Comparison of ENCODE assay signal across 26 cellular contexts in the genomic region with DNA sequence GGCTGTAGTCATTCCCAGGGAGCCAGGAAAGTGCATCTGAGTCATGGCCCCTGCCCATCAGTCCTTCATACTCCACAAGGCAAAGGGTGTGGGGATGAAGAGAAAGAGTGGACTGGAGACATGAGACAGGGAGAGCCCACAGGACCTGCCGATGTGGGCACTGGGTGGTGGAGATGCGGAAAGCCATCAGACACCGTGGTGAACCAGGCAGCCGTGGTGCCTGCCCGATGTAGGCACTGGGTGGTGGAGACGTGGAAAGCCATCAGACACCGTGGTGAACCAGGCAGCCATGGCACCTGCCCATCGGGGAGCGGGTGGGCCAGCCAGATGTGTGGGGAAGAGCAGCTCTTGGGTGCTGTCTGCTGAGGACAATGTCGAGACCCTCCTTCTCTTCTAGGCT. TPM values are rescaled to one million over a fixed set of nuclear protein-coding genes. Genes with fewer than 3 reads are reported as not detected.
DNase-seq lines count a peak whose midpoint lies in the region; ATAC-seq and TF ChIP-seq lines count a peak whose summit lies in the region.
"Had no signal": no experiment of that assay in that cellular context is flagged by ENCODE, and none has a peak within 500 bp of the region (broad histone marks: within the 10 kb centered on the region; RNA-seq: fewer than 3 reads in every experiment).

No MANE protein-coding gene starts in this region.

- H3K4me3 ChIP-seq in BLaER1 (no peak overlapping the region), esophagus muscularis mucosa (no peak overlapping the region), sigmoid colon (no peak overlapping the region)
- H3K4me3 ChIP-seq: A549, GM23338, K562 had no signal

- WGBS in esophagus muscularis mucosa, result 98% methylated on average over 10 of the region's 10 CpGs
- 96 to 97% methylated on average over 10 of the region's 10 CpGs for WGBS in sigmoid colon, 2 donors

- no peaks in the 10 kb centered on the region for H3K27me3 ChIP-seq in BLaER1
- no peaks in the 10 kb centered on the region for H3K27me3 ChIP-seq in esophagus muscularis mucosa
- no peaks in the 10 kb centered on the region for H3K27me3 ChIP-seq in sigmoid colon

- intact Hi-C loops in esophagus muscularis mucosa (cut with DNase I), result no loop called here
- intact Hi-C loops in sigmoid colon (cut with DNase I), result loop anchor here (5.0 kb wide), 1 partner anchor 57 kb away; the partner anchor contains the start of gene AFAP1L2
- intact Hi-C loops in left colon (cut with DNase I, micrococcal nuclease), result no loop called here
- intact Hi-C loops in activated CD4-positive, alpha-beta T cell treated with anti-CD3 and anti-CD28 coated beads, Interleukin-2, amount 10 ng/mL, durations not matched to agents 24 days and 14 days (cut with micrococcal nuclease), result loop anchor here (5.0 kb wide), 2 partner anchors 33 to 57 kb away; partner anchors contain the start of gene AFAP1L2

- no peaks in the 10 kb centered on the region for H3K36me3 ChIP-seq in BLaER1
- no peaks in the 10 kb centered on the region for H3K36me3 ChIP-seq in esophagus muscularis mucosa
- no peaks in the 10 kb centered on the region for H3K36me3 ChIP-seq in sigmoid colon

- H3K27ac ChIP-seq in BLaER1 (peak overlapping the region; percentile 55; the same call in 1 of the 2 replicates), esophagus muscularis mucosa (replicated peaks in 1 of 4) (peak overlapping the region; percentile 11 to 51 (median 29)), sigmoid colon (peak overlapping the region; percentile 14 to 57 (median 44))
- H3K27ac ChIP-seq: A549, HL-60 had no signal

- no peak for TF ChIP-seq EP300 in esophagus muscularis mucosa (IDR thresholded peaks at IDR 0.05)
- no peak for TF ChIP-seq EP300 in sigmoid colon (IDR thresholded peaks at IDR 0.05)

- H3K36me3 Mint-ChIP-seq in neural crest cell (ENCODE audit: low read depth), result peaks cover 5% of the 10 kb centered on the region
- no peaks in the 10 kb centered on the region for H3K36me3 Mint-ChIP-seq in activated CD4-positive, alpha-beta T cell treated with anti-CD3 and anti-CD28 coated beads, Interleukin-2, amount 10 ng/mL, durations not matched to agents 24 days and 14 days (ENCODE audit: low read depth)
- H3K36me3 Mint-ChIP-seq: CD4-positive, CD25-positive, alpha-beta regulatory T cell had no signal

- H3K4me1 Mint-ChIP-seq in neural crest cell, result peaks cover 68% of the 10 kb centered on the region
- no peaks in the 10 kb centered on the region for H3K4me1 Mint-ChIP-seq in activated CD4-positive, alpha-beta T cell treated with anti-CD3 and anti-CD28 coated beads, Interleukin-2, amount 10 ng/mL, durations not matched to agents 24 days and 14 days
- H3K4me1 Mint-ChIP-seq: B cell; CD4-positive, CD25-positive, alpha-beta regulatory T cell had no signal

- H3K4me3 Mint-ChIP-seq in neural crest cell, result no peak overlapping the region
- no peak overlapping the region for H3K4me3 Mint-ChIP-seq in activated CD4-positive, alpha-beta T cell treated with anti-CD3 and anti-CD28 coated beads, Interleukin-2, amount 10 ng/mL, durations not matched to agents 24 days and 14 days
- H3K4me3 Mint-ChIP-seq: B cell; CD4-positive, CD25-positive, alpha-beta regulatory T cell; GM23338 had no signal

- TF ChIP-seq CTCF in esophagus muscularis mucosa (IDR thresholded peaks at IDR 0.05), result no peak
- TF ChIP-seq CTCF in neural crest cell (conservative IDR thresholded peaks at IDR 0.05), result no peak
- TF ChIP-seq CTCF in sigmoid colon (IDR thresholded peaks at IDR 0.05), result no peak

- TF ChIP-seq POLR2A in esophagus muscularis mucosa (IDR thresholded peaks at IDR 0.05; ENCODE audit: low read depth), result no peak
- no peak for TF ChIP-seq POLR2A in sigmoid colon (IDR thresholded peaks at IDR 0.05)

- no peaks in the 10 kb centered on the region for H3K9me3 Mint-ChIP-seq in neural crest cell
- no peaks in the 10 kb centered on the region for H3K9me3 Mint-ChIP-seq in activated CD4-positive, alpha-beta T cell treated with anti-CD3 and anti-CD28 coated beads, Interleukin-2, amount 10 ng/mL, durations not matched to agents 24 days and 14 days
- H3K9me3 Mint-ChIP-seq: CD4-positive, CD25-positive, alpha-beta regulatory T cell; GM23338 had no signal

- no peaks in the 10 kb centered on the region for H3K27me3 Mint-ChIP-seq in neural crest cell (ENCODE audit: low read depth)
- H3K27me3 Mint-ChIP-seq in activated CD4-positive, alpha-beta T cell treated with anti-CD3 and anti-CD28 coated beads, Interleukin-2, amount 10 ng/mL, durations not matched to agents 24 days and 14 days, result no peaks in the 10 kb centered on the region
- H3K27me3 Mint-ChIP-seq: B cell had no signal

- DNase-seq in esophagus muscularis mucosa (ENCODE audit: extremely low spot score), result no peak
- no peak for DNase-seq in neural crest cell (ENCODE audit: low read depth, low spot score)
- DNase-seq in sigmoid colon, result no peak
- no peak for DNase-seq in left colon
- DNase-seq in effector CD4-positive, alpha-beta T cell, result no peak
- no peak for DNase-seq in activated CD4-positive, alpha-beta T cell treated with anti-CD3 and anti-CD28 coated beads, Interleukin-2, amount 10 ng/mL, durations not matched to agents 24 days and 14 days
- DNase-seq in activated naive CD4-positive, alpha-beta T cell treated with Interleukin-2 at 50 U/mL for 16 hours, result no peak
- DNase-seq: CD4-positive, CD25-positive, alpha-beta regulatory T cell; DMS79; HCEC 1CT; MM.1S; NCI-H1048; NCI-H1417 treated with DMSO at 0.1 percent for 48 hours; NCI-H187; NCI-H2107; NCI-H446 treated with DMSO at 0.1 percent for 48 hours; NCI-H526 treated with DMSO at 0.1 percent for 48 hours; OCI-M1; Right ventricle myocardium superior had no signal

- H3K27ac Mint-ChIP-seq in neural crest cell (ENCODE audit: unreplicated experiment), result peak overlapping the region; percentile 31
- H3K27ac Mint-ChIP-seq in activated CD4-positive, alpha-beta T cell treated with anti-CD3 and anti-CD28 coated beads, Interleukin-2, amount 10 ng/mL, durations not matched to agents 24 days and 14 days, result no peak overlapping the region
- H3K27ac Mint-ChIP-seq: B cell; CD4-positive, CD25-positive, alpha-beta regulatory T cell; GM23338 had no signal

- no peaks in the 10 kb centered on the region for H3K9me3 ChIP-seq in BLaER1
- no peaks in the 10 kb centered on the region for H3K9me3 ChIP-seq in esophagus muscularis mucosa
- no peaks in the 10 kb centered on the region for H3K9me3 ChIP-seq in sigmoid colon
- H3K9me3 ChIP-seq: A549 had no signal

- H3K4me2 ChIP-seq in BLaER1, result peak overlapping the region; percentile 79
- H3K4me2 ChIP-seq: A549, GM23338 had no signal

- H4K20me1 ChIP-seq in BLaER1, result no peaks in the 10 kb centered on the region

- peaks cover 33% of the 10 kb centered on the region for H3K4me1 ChIP-seq in BLaER1
- H3K4me1 ChIP-seq in esophagus muscularis mucosa, result peaks cover 17 to 59% (median 41%) of the 10 kb centered on the region in 4 donors
- H3K4me1 ChIP-seq in sigmoid colon, result peaks cover 0 to 45% (median 22%) of the 10 kb centered on the region in 4 donors

- H3K9ac ChIP-seq in BLaER1, result no peak overlapping the region

- ATAC-seq in left colon, result no peak
- ATAC-seq: A549, GM23338, HepG2, K562 had no signal

RNA-seq across cellular contexts. Expression of gene AFAP1L2, which starts 58.6 kb away (rescaled TPM):
- total RNA-seq in esophagus muscularis mucosa (10 to 100 TPM; 18.5 to 23.2 (median 19.9) TPM), neural crest cell (72.1 and 73.6 TPM in 2 replicates), sigmoid colon (10 to 100 TPM in 3 of 4 donors, 1 to 10 TPM in 1; 7.6 to 26.0 (median 19.1) TPM), left colon (10 to 100 TPM in 1 of 2 donors, 1 to 10 TPM in 1; 8.9 to 12.5 TPM)
- 1 to 10 TPM; 2.5 to 7.9 (median 4.8) TPM for polyA plus RNA-seq in sigmoid colon
- 3.6 and 3.9 TPM in 2 replicates for total RNA-seq in activated CD4-positive, alpha-beta T cell treated with anti-CD3 and anti-CD28 coated beads, Interleukin-2, amount 10 ng/mL, durations not matched to agents 24 days and 14 days
- total RNA-seq: HepG2 had no signal
- polyA plus RNA-seq: HepG2, K562 had no signal

Comparison
In these comparisons a context has a peak if more than half of its experiments do, and no peak if none do; other contexts are left out.
1. intact Hi-C loops: an anchor here in sigmoid colon (5.0 kb wide) and activated CD4-positive, alpha-beta T cell treated with anti-CD3 and anti-CD28 coated beads, Interleukin-2, amount 10 ng/mL, durations not matched to agents 24 days and 14 days (5.0 kb wide); none called in esophagus muscularis mucosa and left colon.